Comparison of ENCODE assay signal across 11 cellular contexts in genomic region chr11:44729718-44730117, GRCh38. TPM values are rescaled to one million over a fixed set of nuclear protein-coding genes. Genes with fewer than 3 reads are reported as not detected.
DNase-seq lines count a peak whose midpoint lies in the region; ATAC-seq and TF ChIP-seq lines count a peak whose summit lies in the region.
"Had no signal": no experiment of that assay in that cellular context is flagged by ENCODE, and none has a peak within 500 bp of the region (broad histone marks: within the 10 kb centered on the region; RNA-seq: fewer than 3 reads in every experiment).

No MANE protein-coding gene starts in this region.

- no peak for TF ChIP-seq CTCF in nephron progenitor cell (IDR thresholded peaks at IDR 0.05)
- no peak for TF ChIP-seq CTCF in lower leg skin (IDR thresholded peaks at IDR 0.05)
- no peak for TF ChIP-seq CTCF in WTC11 (IDR thresholded peaks at IDR 0.05)

- peak overlapping the region in 5 of 7 donors; percentile 9 to 88 (median 29) for H3K4me3 Mint-ChIP-seq in CD8-positive, alpha-beta memory T cell
- no peak overlapping the region for H3K4me3 Mint-ChIP-seq in nephron progenitor cell
- H3K4me3 Mint-ChIP-seq in WTC11: no peak overlapping the region

- no peaks in the 10 kb centered on the region for H3K9me3 ChIP-seq in CD8-positive, alpha-beta memory T cell (ENCODE audit: low read length)
- H3K9me3 ChIP-seq in HUES6 (ENCODE audit: control insufficient read depth, insufficient read depth, low read depth, low read length) (0 out of 2 replicates have a peak, but pooled peaks cover 2% of the 10 kb centered on the region), ectodermal cell (ENCODE audit: control insufficient read depth, low read length) (no peaks in the 10 kb centered on the region)

- H3K4me1 ChIP-seq in CD8-positive, alpha-beta memory T cell (ENCODE audit: insufficient read depth, low read length): peaks cover 42% of the 10 kb centered on the region
- peaks cover 73% of the 10 kb centered on the region for H3K4me1 ChIP-seq in HUES6 (ENCODE audit: control insufficient read depth, insufficient read depth, low read length)
- peaks cover 71% of the 10 kb centered on the region for H3K4me1 ChIP-seq in ectodermal cell (ENCODE audit: control insufficient read depth, insufficient read depth, low read length)

- peaks cover 39 to 70% (median 50%) of the 10 kb centered on the region in 3 donors for H3K4me1 Mint-ChIP-seq in CD8-positive, alpha-beta memory T cell
- H3K4me1 Mint-ChIP-seq in nephron progenitor cell: peaks cover 85% of the 10 kb centered on the region
- H3K4me1 Mint-ChIP-seq in WTC11: peaks cover 76% of the 10 kb centered on the region

- no peak overlapping the region for H3K9ac ChIP-seq in HUES6 (ENCODE audit: low read length)

- intact Hi-C loops in lower leg skin (cut with DNase I; ENCODE audit: low total_unique reads): loop anchor here (10.0 kb wide), 1 partner anchor 165 kb away; no protein-coding TSS in a partner anchor

- H3K36me3 ChIP-seq in CD8-positive, alpha-beta memory T cell (ENCODE audit: insufficient read depth, low read length): no peaks in the 10 kb centered on the region
- H3K36me3 ChIP-seq in HUES6 (ENCODE audit: control insufficient read depth, insufficient read depth, low read length) (no peaks in the 10 kb centered on the region), ectodermal cell (ENCODE audit: control insufficient read depth, insufficient read depth, low read length) (no peaks in the 10 kb centered on the region)
- H3K36me3 ChIP-seq: WERI-Rb-1 had no signal

- peaks cover 10 to 15% of the 10 kb centered on the region in 2 donors for H3K27me3 Mint-ChIP-seq in CD8-positive, alpha-beta memory T cell
- H3K27me3 Mint-ChIP-seq in nephron progenitor cell (ENCODE audit: low read depth, poor library complexity) (peaks cover 4% of the 10 kb centered on the region), WTC11 (ENCODE audit: low read depth) (peaks cover 68% of the 10 kb centered on the region)

- peaks cover 7% of the 10 kb centered on the region for H3K27me3 ChIP-seq in CD8-positive, alpha-beta memory T cell (ENCODE audit: insufficient read depth, low read length, poor library complexity, severe bottlenecking)
- H3K27me3 ChIP-seq in HUES6 (ENCODE audit: control insufficient read depth, insufficient read depth, low read length) (peaks cover 39% of the 10 kb centered on the region), ectodermal cell (ENCODE audit: control insufficient read depth, insufficient read depth, low read length, poor library complexity, severe bottlenecking) (no peaks in the 10 kb centered on the region)

- no peaks in the 10 kb centered on the region for H3K9me3 Mint-ChIP-seq in CD8-positive, alpha-beta memory T cell
- no peaks in the 10 kb centered on the region for H3K9me3 Mint-ChIP-seq in nephron progenitor cell
- peaks cover 7% of the 10 kb centered on the region; the same call in 1 of the 2 replicates for H3K9me3 Mint-ChIP-seq in WTC11

- WGBS in ectodermal cell, 2 experiments: 48 to 54% methylated on average over 3 of the region's 3 CpGs
- 44 to 65% methylated on average over 3 of the region's 3 CpGs for WGBS in lower leg skin, 2 donors

- no peak for DNase-seq in CD8-positive, alpha-beta memory T cell
- DNase-seq in nephron progenitor cell (no peak), DMS53 treated with DMSO at 0.1 percent for 48 hours (lab: John Stamatoyannopoulos, UW; ENCODE audit: unreplicated experiment) (no peak), lower leg skin (ENCODE audit: low spot score in 2 of 2) (no peak), WTC11 (ENCODE audit: low spot score) (no peak)
- DNase-seq: NCI-H146, NCI-H526 treated with DMSO at 0.1 percent for 48 hours, WERI-Rb-1 had no signal

- ATAC-seq in WTC11: no peak
- ATAC-seq: K562 had no signal

- H3K4me3 ChIP-seq in CD8-positive, alpha-beta memory T cell (ENCODE audit: low read length): no peak overlapping the region
- H3K4me3 ChIP-seq in HUES6 (ENCODE audit: low read depth, low read length): 0 out of 2 replicates have a peak overlapping the region, but pooled peaks have one; percentile 8
- H3K4me3 ChIP-seq in ectodermal cell (ENCODE audit: insufficient read depth, low read depth, low read length): peak overlapping the region; percentile 86
- H3K4me3 ChIP-seq in lower leg skin (ENCODE audit: low read depth, poor library complexity, severe bottlenecking): no peak overlapping the region
- H3K4me3 ChIP-seq: K562 had no signal

- no peak for TF ChIP-seq POLR2A in lower leg skin (IDR thresholded peaks at IDR 0.05)

- H3K27ac Mint-ChIP-seq in CD8-positive, alpha-beta memory T cell: peak overlapping the region in 3 of 8 donors; percentile 30 to 43 (median 33)
- peak overlapping the region; percentile 93 for H3K27ac Mint-ChIP-seq in nephron progenitor cell
- H3K27ac Mint-ChIP-seq in WTC11: no peak overlapping the region

- POLR2A ChIA-PET in CD8-positive, alpha-beta memory T cell (lab: Charles Lee): no interaction called here
- POLR2A ChIA-PET in WTC11 (lab: Charles Lee): no interaction called here

- H3K27ac ChIP-seq in CD8-positive, alpha-beta memory T cell (ENCODE audit: low read depth, low read length): no peak overlapping the region
- H3K27ac ChIP-seq in HUES6 (ENCODE audit: low read depth, low read length) (no peak overlapping the region), ectodermal cell (ENCODE audit: insufficient read depth, low read depth, low read length, poor library complexity, severe bottlenecking) (peak overlapping the region; percentile 52)
- H3K27ac ChIP-seq: WERI-Rb-1 had no signal

- H3K36me3 Mint-ChIP-seq in CD8-positive, alpha-beta memory T cell: peaks cover 0 to 1% (median 0%) of the 10 kb centered on the region in 3 donors
- H3K36me3 Mint-ChIP-seq in nephron progenitor cell (ENCODE audit: low read depth): no peaks in the 10 kb centered on the region
- peaks cover 6% of the 10 kb centered on the region; the same call in 1 of the 2 replicates for H3K36me3 Mint-ChIP-seq in WTC11

- CTCF ChIA-PET in CD8-positive, alpha-beta memory T cell (lab: Charles Lee): interaction anchor here (1.0 to 1.2 kb wide), 3 partner anchors 113 to 182 kb away, joined by 3 to 5 read pairs (median 4); no protein-coding TSS in a partner anchor
- CTCF ChIA-PET in WTC11 (lab: Charles Lee): interaction anchor here (0.8 to 2.8 kb wide), 5 partner anchors 24 to 197 kb away, joined by 3 to 16 read pairs (median 5); no protein-coding TSS in a partner anchor

TF ChIP-seq in WTC11, 78 proteins besides CTCF, POLR2A, EP300 and RAD21:
- no peak for TF ChIP-seq USF2 (CRISPR knock-in tag; IDR thresholded peaks at IDR 0.05)
- TF ChIP-seq JUN (CRISPR knock-in tag; IDR thresholded peaks at IDR 0.05): no peak
- TF ChIP-seq, protein P1, sequence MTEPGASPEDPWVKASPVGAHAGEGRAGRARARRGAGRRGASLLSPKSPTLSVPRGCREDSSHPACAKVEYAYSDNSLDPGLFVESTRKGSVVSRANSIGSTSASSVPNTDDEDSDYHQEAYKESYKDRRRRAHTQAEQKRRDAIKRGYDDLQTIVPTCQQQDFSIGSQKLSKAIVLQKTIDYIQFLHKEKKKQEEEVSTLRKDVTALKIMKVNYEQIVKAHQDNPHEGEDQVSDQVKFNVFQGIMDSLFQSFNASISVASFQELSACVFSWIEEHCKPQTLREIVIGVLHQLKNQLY (CRISPR knock-in tag; IDR thresholded peaks at IDR 0.05): no peak
- TF ChIP-seq ETV6 (CRISPR knock-in tag; IDR thresholded peaks at IDR 0.05): no peak
- no peak for TF ChIP-seq ZNF263 (CRISPR knock-in tag; IDR thresholded peaks at IDR 0.05; ENCODE audit: low read depth)
- no peak for TF ChIP-seq NFYB (CRISPR knock-in tag; conservative IDR thresholded peaks at IDR 0.05; ENCODE audit: low read depth)
- TF ChIP-seq ATF6 (CRISPR knock-in tag; IDR thresholded peaks at IDR 0.05): no peak
- TF ChIP-seq TEAD4 (CRISPR knock-in tag; IDR thresholded peaks at IDR 0.05): no peak

RNA-seq across cellular contexts. Expression of gene TSPAN18, which starts 3.0 kb away (rescaled TPM):
- 1 to 10 TPM in 1 of 2 experiments, under 1 TPM in 1; 0.60 to 1.2 TPM for total RNA-seq in CD8-positive, alpha-beta memory T cell
- polyA plus RNA-seq in CD8-positive, alpha-beta memory T cell: 15.1 TPM
- 97.7 TPM for polyA plus RNA-seq in ectodermal cell (2013, experiment 1 of 4)
- polyA plus RNA-seq in ectodermal cell (2013, experiment 2 of 4): 118 TPM
- polyA plus RNA-seq in ectodermal cell (2013, experiment 3 of 4): 79.6 TPM
- 97.4 TPM for polyA plus RNA-seq in ectodermal cell (2013, experiment 4 of 4)
- 1 to 10 TPM in 2 of 4 donors, under 1 TPM in 2; 0.95 to 4.5 (median 2.3) TPM for total RNA-seq in lower leg skin
- 35.2 to 44.7 TPM (median 37.6 TPM) in 3 replicates for total RNA-seq in WTC11 (2021)

Comparison
In these comparisons a context has a peak if more than half of its experiments do, and no peak if none do; other contexts are left out.
1. H3K4me3 ChIP-seq: peak in HUES6 (single experiment) and ectodermal cell (single experiment); none in CD8-positive, alpha-beta memory T cell (single experiment) and lower leg skin (single experiment).
2. H3K4me3 Mint-ChIP-seq: peak in CD8-positive, alpha-beta memory T cell (5 of 7); none in nephron progenitor cell (single experiment) and WTC11 (single experiment).